Comparison of ENCODE assay signal across 33 cellular contexts in the genomic region with DNA sequence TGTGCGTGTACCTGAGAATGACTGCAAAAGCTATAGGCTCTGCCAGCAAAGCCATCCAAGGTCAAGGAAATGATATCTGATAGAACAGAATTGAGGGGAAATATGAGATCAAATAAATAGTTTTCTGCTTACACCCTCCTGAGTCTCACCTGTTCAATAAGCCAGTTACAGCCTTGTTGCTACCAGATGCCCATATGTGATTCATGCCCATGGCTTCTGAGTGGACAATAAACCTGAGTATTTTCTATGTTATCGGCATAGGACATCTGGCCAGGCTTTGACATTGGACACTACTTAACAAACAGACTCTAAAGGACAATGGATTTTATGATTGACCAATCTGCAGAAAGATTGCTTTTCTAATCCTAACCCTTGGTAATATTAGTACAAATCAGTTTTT.
"Had no signal": no experiment of that assay in that cellular context is flagged by ENCODE, and none has a peak within 500 bp of the region (broad histone marks: within the 10 kb centered on the region; RNA-seq: fewer than 3 reads in every experiment).

No MANE protein-coding gene starts in this region.

- H3K27me3 ChIP-seq: adrenal gland, body of pancreas, esophagus squamous epithelium, gastroesophageal sphincter had no signal

- H3K36me3 ChIP-seq: adrenal gland, esophagus squamous epithelium, gastroesophageal sphincter, WERI-Rb-1 had no signal

- H3K9me3 Mint-ChIP-seq: activated B cell treated with CpG ODN at 0.5 μM for 24 hours; activated CD8-positive, alpha-beta T cell treated with anti-CD3 and anti-CD28 coated beads for 36 hours; activated naive CD4-positive, alpha-beta T cell treated with anti-CD3 and anti-CD28 coated beads for 36 hours; activated naive CD4-positive, alpha-beta T cell treated with anti-CD3 and anti-CD28 coated beads, Interleukin-2, amount 50 U/mL, for 24 hours; activated naive CD8-positive, alpha-beta T cell treated with anti-CD3 and anti-CD28 coated beads for 36 hours; activated T-helper 1 cell treated with anti-CD3 and anti-CD28 coated beads, Interleukin-12 subunit alpha, Interleukin-12 subunit beta, Interleukin-2, Interleukin-4 antibody, amounts not matched to agents 30 ng/mL and 10 ng/mL and 1 ng/mL, durations not matched to agents 14 hours and 24 hours and 36 hours; activated T-helper 2 cell treated with anti-CD3 and anti-CD28 coated beads, Interferon-gamma antibody, Interleukin-2, Interleukin-4, amounts not matched to agents 10 μg/mL and 5 μg/mL and 100 μg/mL, durations not matched to agents 14 hours and 24 hours and 36 hours; effector memory CD8-positive, alpha-beta T cell; T-helper 2 cell treated with Interferon-gamma antibody and Interleukin-4, amounts not matched to agents 5 μg/mL and 100 μg/mL, for 36 hours had no signal

- H3K4me1 ChIP-seq: adrenal gland, gastroesophageal sphincter had no signal

- H3K27ac Mint-ChIP-seq: activated B cell treated with CpG ODN at 0.5 μM for 24 hours; activated CD8-positive, alpha-beta T cell treated with anti-CD3 and anti-CD28 coated beads for 36 hours; activated naive CD4-positive, alpha-beta T cell treated with anti-CD3 and anti-CD28 coated beads for 36 hours; activated naive CD4-positive, alpha-beta T cell treated with anti-CD3 and anti-CD28 coated beads, Interleukin-2, amount 50 U/mL, for 24 hours; activated naive CD8-positive, alpha-beta T cell treated with anti-CD3 and anti-CD28 coated beads for 36 hours; activated naive CD8-positive, alpha-beta T cell treated with anti-CD3 and anti-CD28 coated beads, Interleukin-2, amount 50 U/mL, for 24 hours; activated T-helper 1 cell treated with anti-CD3 and anti-CD28 coated beads, Interleukin-12 subunit alpha, Interleukin-12 subunit beta, Interleukin-2, Interleukin-4 antibody, amounts not matched to agents 30 ng/mL and 10 ng/mL and 1 ng/mL, durations not matched to agents 14 hours and 24 hours and 36 hours; activated T-helper 2 cell treated with anti-CD3 and anti-CD28 coated beads, Interferon-gamma antibody, Interleukin-2, Interleukin-4, amounts not matched to agents 10 μg/mL and 5 μg/mL and 100 μg/mL, durations not matched to agents 14 hours and 24 hours and 36 hours; effector memory CD8-positive, alpha-beta T cell; T-helper 17 cell; T-helper 2 cell treated with Interferon-gamma antibody and Interleukin-4, amounts not matched to agents 5 μg/mL and 100 μg/mL, for 36 hours had no signal

- H3K27ac ChIP-seq: adrenal gland, body of pancreas, esophagus squamous epithelium, gastroesophageal sphincter, WERI-Rb-1 had no signal

- H3K9me3 ChIP-seq: adrenal gland, body of pancreas, esophagus squamous epithelium, gastroesophageal sphincter had no signal

- H3K4me3 Mint-ChIP-seq: activated B cell treated with CpG ODN at 0.5 μM for 24 hours; activated CD8-positive, alpha-beta T cell treated with anti-CD3 and anti-CD28 coated beads for 36 hours; activated naive CD4-positive, alpha-beta T cell treated with anti-CD3 and anti-CD28 coated beads for 36 hours; activated naive CD4-positive, alpha-beta T cell treated with anti-CD3 and anti-CD28 coated beads, Interleukin-2, amount 50 U/mL, for 24 hours; activated naive CD8-positive, alpha-beta T cell treated with anti-CD3 and anti-CD28 coated beads for 36 hours; activated naive CD8-positive, alpha-beta T cell treated with anti-CD3 and anti-CD28 coated beads, Interleukin-2, amount 50 U/mL, for 24 hours; activated T-helper 1 cell treated with anti-CD3 and anti-CD28 coated beads, Interleukin-12 subunit alpha, Interleukin-12 subunit beta, Interleukin-2, Interleukin-4 antibody, amounts not matched to agents 30 ng/mL and 10 ng/mL and 1 ng/mL, durations not matched to agents 14 hours and 24 hours and 36 hours; effector memory CD8-positive, alpha-beta T cell; T-helper 17 cell; T-helper 2 cell treated with Interferon-gamma antibody and Interleukin-4, amounts not matched to agents 5 μg/mL and 100 μg/mL, for 36 hours had no signal

- H3K27me3 Mint-ChIP-seq: T-helper 17 cell had no signal

- DNase-seq: activated B cell treated with CpG ODN at 0.5 μM for 24 hours; activated CD4-positive, alpha-beta T cell treated with anti-CD3 and anti-CD28 coated beads for 48 hours; activated CD4-positive, alpha-beta T cell treated with anti-CD3 and anti-CD28 coated beads, Interleukin-2, amount 50 U/mL, for 1 hour; activated CD4-positive, alpha-beta T cell treated with anti-CD3 and anti-CD28 coated beads, Interleukin-2, amount 50 U/mL, for 48 hours; activated CD8-positive, alpha-beta memory T cell treated with anti-CD3 and anti-CD28 coated beads for 24 hours; activated CD8-positive, alpha-beta T cell treated with anti-CD3 and anti-CD28 coated beads for 36 hours; activated effector memory CD4-positive, alpha-beta T cell treated with anti-CD3 and anti-CD28 coated beads, Interleukin-2, amount 50 U/mL, for 16 hours; activated naive CD4-positive, alpha-beta T cell treated with anti-CD3 and anti-CD28 coated beads for 36 hours; activated naive CD8-positive, alpha-beta T cell treated with anti-CD3 and anti-CD28 coated beads for 36 hours; activated naive CD8-positive, alpha-beta T cell treated with anti-CD3 and anti-CD28 coated beads, Interleukin-2, amount 50 U/mL, for 24 hours; activated T-cell treated with anti-CD3 and anti-CD28 coated beads, Interleukin-2, amount 50 U/mL, for 1 hour; activated T-cell treated with anti-CD3 and anti-CD28 coated beads, Interleukin-2, amount 50 U/mL, for 48 hours; adrenal gland; amygdala; aorta; body of pancreas; caudate nucleus; cortex of kidney; dermis blood vessel endothelial cell; effector CD4-positive, alpha-beta T cell; effector memory CD8-positive, alpha-beta T cell; erythroblast; esophagus squamous epithelium; foreskin melanocyte; head of caudate nucleus; T-helper 17 cell; T1000; WERI-Rb-1 had no signal

- H3K4me3 ChIP-seq: adrenal gland, body of pancreas, esophagus squamous epithelium, gastroesophageal sphincter had no signal

- H3K4me1 Mint-ChIP-seq: activated B cell treated with CpG ODN at 0.5 μM for 24 hours; activated naive CD4-positive, alpha-beta T cell treated with anti-CD3 and anti-CD28 coated beads, Interleukin-2, amount 50 U/mL, for 24 hours; activated naive CD8-positive, alpha-beta T cell treated with anti-CD3 and anti-CD28 coated beads for 36 hours; activated naive CD8-positive, alpha-beta T cell treated with anti-CD3 and anti-CD28 coated beads, Interleukin-2, amount 50 U/mL, for 24 hours; T-helper 17 cell had no signal

- H3K36me3 Mint-ChIP-seq: activated naive CD4-positive, alpha-beta T cell treated with anti-CD3 and anti-CD28 coated beads, Interleukin-2, amount 50 U/mL, for 24 hours; activated naive CD8-positive, alpha-beta T cell treated with anti-CD3 and anti-CD28 coated beads for 36 hours had no signal
